Comparison of ENCODE assay signal across 8 cellular contexts in genomic region chr5:159263569-159263905, GRCh38. TPM values are rescaled to one million over a fixed set of nuclear protein-coding genes. Genes with fewer than 3 reads are reported as not detected.
DNase-seq lines count a peak whose midpoint lies in the region; ATAC-seq and TF ChIP-seq lines count a peak whose summit lies in the region.

No MANE protein-coding gene starts in this region.

- intact Hi-C loops in right lobe of liver (cut with DNase I) = no loop called here
- intact Hi-C loops in transverse colon (cut with DNase I; ENCODE audit: low total_unique reads) = loop anchor here (5.0 to 10.0 kb wide), 2 partner anchors 56 to 109 kb away; partner anchors contain the start of gene RNF145

- H3K27me3 ChIP-seq in right lobe of liver = no peaks in the 10 kb centered on the region
- H3K27me3 ChIP-seq in transverse colon = no peaks in the 10 kb centered on the region

- peaks cover 44% of the 10 kb centered on the region for H3K4me1 Mint-ChIP-seq in activated T-cell treated with anti-CD3 and anti-CD28 coated beads, Interleukin-2, amount 50 U/mL, for 72 hours (ENCODE audit: low read depth)

- H3K9me3 ChIP-seq in right lobe of liver (no peaks in the 10 kb centered on the region), transverse colon (no peaks in the 10 kb centered on the region)

- no peaks in the 10 kb centered on the region for H3K27me3 Mint-ChIP-seq in activated T-cell treated with anti-CD3 and anti-CD28 coated beads, Interleukin-2, amount 50 U/mL, for 72 hours (ENCODE audit: low read depth)

- H3K4me1 ChIP-seq in right lobe of liver (peaks cover 0 to 13% (median 4%) of the 10 kb centered on the region in 4 donors), transverse colon (peaks cover 5 to 22% (median 12%) of the 10 kb centered on the region in 4 donors)

- TF ChIP-seq CTCF in astrocyte of the spinal cord (IDR thresholded peaks at IDR 0.05; ENCODE audit: low read depth, low read length) (no peak), right lobe of liver (IDR thresholded peaks at IDR 0.05) (no peak), transverse colon (IDR thresholded peaks at IDR 0.05) (no peak)

- ATAC-seq in activated T-cell treated with anti-CD3 and anti-CD28 coated beads, Interleukin-2, amount 50 U/mL, for 72 hours (replicated peaks in 1 of 2) = peak; percentile 3 to 14
- ATAC-seq in HG03354 (IDR thresholded peaks at IDR 0.05; ENCODE audit: poor library complexity, severe bottlenecking, unreplicated experiment) (peak; percentile 29), right lobe of liver (peak in 3 of 4 donors; percentile 13 to 22 (median 17)), GM18517 (IDR thresholded peaks at IDR 0.05; ENCODE audit: unreplicated experiment) (no peak)

- H3K36me3 ChIP-seq in right lobe of liver (no peaks in the 10 kb centered on the region), transverse colon (no peaks in the 10 kb centered on the region)

- WGBS in right lobe of liver (ENCODE audit: insufficient coverage, low coverage, low lambda C conversion rate, missing lambda C conversion rate) = under 1% methylated on average over 10 of the region's 10 CpGs
- WGBS in transverse colon (ENCODE audit: low coverage in 1 of 2), 2 donors = 5% methylated on average over 10 of the region's 10 CpGs; no CpG with 5 or more reads in 1 of the 2 donors

- peak overlapping the region; percentile 91 for H3K27ac Mint-ChIP-seq in activated T-cell treated with anti-CD3 and anti-CD28 coated beads, Interleukin-2, amount 50 U/mL, for 72 hours

- H3K4me3 ChIP-seq in astrocyte of the spinal cord (ENCODE audit: low read depth, low read length) = peak overlapping the region; percentile 85
- H3K4me3 ChIP-seq in right lobe of liver = peak overlapping the region; percentile 87 to 96 (median 90)
- peak overlapping the region; percentile 77 to 97 (median 92) for H3K4me3 ChIP-seq in transverse colon

- DNase-seq in activated T-cell treated with anti-CD3 and anti-CD28 coated beads, Interleukin-2, amount 50 U/mL, for 72 hours = no peak
- DNase-seq in activated T-cell treated with anti-CD3 and anti-CD28 coated beads, Interleukin-2, amount 50 U/mL, for 48 hours = no peak
- DNase-seq in astrocyte of the spinal cord (ENCODE audit: low read depth, low spot score) (no peak), right lobe of liver (no peak), transverse colon (no peak), SW 1271 (lab: John Stamatoyannopoulos, UW) (no peak)

- peak overlapping the region; percentile 96 to 98 for H3K4me3 Mint-ChIP-seq in activated T-cell treated with anti-CD3 and anti-CD28 coated beads, Interleukin-2, amount 50 U/mL, for 72 hours

- TF ChIP-seq POLR2A in right lobe of liver (IDR thresholded peaks at IDR 0.05) (no peak), transverse colon (IDR thresholded peaks at IDR 0.05) (no peak)

- H3K27ac ChIP-seq in right lobe of liver (peak overlapping the region; percentile 55 to 80 (median 58)), transverse colon (peak overlapping the region; percentile 86 to 93 (median 90))

- TF ChIP-seq EP300 in transverse colon (IDR thresholded peaks at IDR 0.05; ENCODE audit: low read depth) = no peak

- peaks cover 13 to 27% of the 10 kb centered on the region in 2 donors for H3K36me3 Mint-ChIP-seq in activated T-cell treated with anti-CD3 and anti-CD28 coated beads, Interleukin-2, amount 50 U/mL, for 72 hours (ENCODE audit: insufficient read depth in 2 of 2)

- in situ Hi-C loops in astrocyte of the spinal cord (cut with HindIII; ENCODE audit: low sequenced_read_pairs) = no loop called here
- in situ Hi-C loops in transverse colon (cut with MboI; ENCODE audit: low pct_ligation_motif_present in 1 of 4, low pct_unique_long_range_greater_than_20kb in 1 of 4, low sequenced_read_pairs in 3 of 4) = loop anchor here in 2 of 4 donors (10.0 to 25.0 kb wide), 2 partner anchors 101 to 109 kb away; no protein-coding TSS in a partner anchor

- peaks cover 4 to 8% of the 10 kb centered on the region in 2 donors for H3K9me3 Mint-ChIP-seq in activated T-cell treated with anti-CD3 and anti-CD28 coated beads, Interleukin-2, amount 50 U/mL, for 72 hours

RNA-seq across cellular contexts. Expression of gene UBLCP1, which starts 0.4 kb away (rescaled TPM):
- total RNA-seq in activated T-cell treated with anti-CD3 and anti-CD28 coated beads, Interleukin-2, amount 50 U/mL, for 72 hours = 10 to 100 TPM; 40.2 to 42.0 TPM
- total RNA-seq in right lobe of liver (10 to 100 TPM in 1 of 6 experiments, 1 to 10 TPM in 5; 5.5 to 13.8 (median 8.1) TPM), transverse colon (10 to 100 TPM in 1 of 4 donors, 1 to 10 TPM in 3; 2.2 to 15.2 (median 8.8) TPM)

RNA-seq across cellular contexts. Expression of gene RNF145, which starts 54.2 kb away (rescaled TPM):
- 100 to 1,000 TPM in 1 of 2 donors, 10 to 100 TPM in 1; 88.7 to 116 TPM for total RNA-seq in activated T-cell treated with anti-CD3 and anti-CD28 coated beads, Interleukin-2, amount 50 U/mL, for 72 hours
- total RNA-seq in right lobe of liver (10 to 100 TPM in 5 of 6 experiments, 1 to 10 TPM in 1; 7.2 to 20.9 (median 10.6) TPM), transverse colon (10 to 100 TPM; 11.5 to 59.4 (median 29.2) TPM)
